Comparison of ENCODE assay signal across 2 cellular contexts in genomic region chr12:15886372-15887042, GRCh38.
TF ChIP-seq lines count a peak whose summit lies in the region.

No MANE protein-coding gene starts in this region.

TF ChIP-seq in GM23338, 12 proteins besides CTCF, POLR2A, EP300 and RAD21:
- TF ChIP-seq POLR2AphosphoS5 (IDR thresholded peaks at IDR 0.05; ENCODE audit: low read depth) (no peak), CREB1 (CRISPR knock-in tag; IDR thresholded peaks at IDR 0.05; ENCODE audit: low read depth) (no peak), EZH2 (IDR thresholded peaks at IDR 0.05; ENCODE audit: low read depth, unreplicated experiment) (no peak), JUNB (IDR thresholded peaks at IDR 0.05; ENCODE audit: unreplicated experiment) (no peak), EZH2phosphoT487 (IDR thresholded peaks at IDR 0.05; ENCODE audit: unreplicated experiment) (no peak), ZNF114 (CRISPR knock-in tag; IDR thresholded peaks at IDR 0.05) (no peak), NANOG (IDR thresholded peaks at IDR 0.05; ENCODE audit: borderline replicate concordance) (no peak), ZNF462 (CRISPR knock-in tag; IDR thresholded peaks at IDR 0.05) (no peak), STAT1 (IDR thresholded peaks at IDR 0.05; ENCODE audit: unreplicated experiment) (no peak), ZNF331 (CRISPR knock-in tag; IDR thresholded peaks at IDR 0.05; ENCODE audit: low read depth) (no peak)
- TF ChIP-seq, protein P1, sequence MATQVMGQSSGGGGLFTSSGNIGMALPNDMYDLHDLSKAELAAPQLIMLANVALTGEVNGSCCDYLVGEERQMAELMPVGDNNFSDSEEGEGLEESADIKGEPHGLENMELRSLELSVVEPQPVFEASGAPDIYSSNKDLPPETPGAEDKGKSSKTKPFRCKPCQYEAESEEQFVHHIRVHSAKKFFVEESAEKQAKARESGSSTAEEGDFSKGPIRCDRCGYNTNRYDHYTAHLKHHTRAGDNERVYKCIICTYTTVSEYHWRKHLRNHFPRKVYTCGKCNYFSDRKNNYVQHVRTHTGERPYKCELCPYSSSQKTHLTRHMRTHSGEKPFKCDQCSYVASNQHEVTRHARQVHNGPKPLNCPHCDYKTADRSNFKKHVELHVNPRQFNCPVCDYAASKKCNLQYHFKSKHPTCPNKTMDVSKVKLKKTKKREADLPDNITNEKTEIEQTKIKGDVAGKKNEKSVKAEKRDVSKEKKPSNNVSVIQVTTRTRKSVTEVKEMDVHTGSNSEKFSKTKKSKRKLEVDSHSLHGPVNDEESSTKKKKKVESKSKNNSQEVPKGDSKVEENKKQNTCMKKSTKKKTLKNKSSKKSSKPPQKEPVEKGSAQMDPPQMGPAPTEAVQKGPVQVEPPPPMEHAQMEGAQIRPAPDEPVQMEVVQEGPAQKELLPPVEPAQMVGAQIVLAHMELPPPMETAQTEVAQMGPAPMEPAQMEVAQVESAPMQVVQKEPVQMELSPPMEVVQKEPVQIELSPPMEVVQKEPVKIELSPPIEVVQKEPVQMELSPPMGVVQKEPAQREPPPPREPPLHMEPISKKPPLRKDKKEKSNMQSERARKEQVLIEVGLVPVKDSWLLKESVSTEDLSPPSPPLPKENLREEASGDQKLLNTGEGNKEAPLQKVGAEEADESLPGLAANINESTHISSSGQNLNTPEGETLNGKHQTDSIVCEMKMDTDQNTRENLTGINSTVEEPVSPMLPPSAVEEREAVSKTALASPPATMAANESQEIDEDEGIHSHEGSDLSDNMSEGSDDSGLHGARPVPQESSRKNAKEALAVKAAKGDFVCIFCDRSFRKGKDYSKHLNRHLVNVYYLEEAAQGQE (IDR thresholded peaks at IDR 0.05; ENCODE audit: unreplicated experiment), result no peak
- TF ChIP-seq, protein P2, sequence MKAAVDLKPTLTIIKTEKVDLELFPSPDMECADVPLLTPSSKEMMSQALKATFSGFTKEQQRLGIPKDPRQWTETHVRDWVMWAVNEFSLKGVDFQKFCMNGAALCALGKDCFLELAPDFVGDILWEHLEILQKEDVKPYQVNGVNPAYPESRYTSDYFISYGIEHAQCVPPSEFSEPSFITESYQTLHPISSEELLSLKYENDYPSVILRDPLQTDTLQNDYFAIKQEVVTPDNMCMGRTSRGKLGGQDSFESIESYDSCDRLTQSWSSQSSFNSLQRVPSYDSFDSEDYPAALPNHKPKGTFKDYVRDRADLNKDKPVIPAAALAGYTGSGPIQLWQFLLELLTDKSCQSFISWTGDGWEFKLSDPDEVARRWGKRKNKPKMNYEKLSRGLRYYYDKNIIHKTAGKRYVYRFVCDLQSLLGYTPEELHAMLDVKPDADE (IDR thresholded peaks at IDR 0.05), result no peak
TF ChIP-seq in GM23338: peak in this region for 0.

TF ChIP-seq in endothelial cell of umbilical vein, 7 proteins besides CTCF, POLR2A, EP300 and RAD21:
- no peak for TF ChIP-seq JUN (IDR thresholded peaks at IDR 0.05; ENCODE audit: borderline replicate concordance, insufficient read depth, insufficient read length, low read depth)
- no peak for TF ChIP-seq GATA2 (IDR thresholded peaks at IDR 0.05; ENCODE audit: insufficient read depth, insufficient read length, low read depth, low read length)
- no peak for TF ChIP-seq MYC (IDR thresholded peaks at IDR 0.05; ENCODE audit: low read depth, low read length)
- TF ChIP-seq, protein P3, sequence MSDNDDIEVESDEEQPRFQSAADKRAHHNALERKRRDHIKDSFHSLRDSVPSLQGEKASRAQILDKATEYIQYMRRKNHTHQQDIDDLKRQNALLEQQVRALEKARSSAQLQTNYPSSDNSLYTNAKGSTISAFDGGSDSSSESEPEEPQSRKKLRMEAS (IDR thresholded peaks at IDR 0.05; ENCODE audit: insufficient read depth, insufficient read length), result no peak
- no peak for TF ChIP-seq EZH2 (IDR thresholded peaks at IDR 0.05; ENCODE audit: borderline replicate concordance, low read depth, low read length, severe bottlenecking)
- TF ChIP-seq POLR2AphosphoS5 (IDR thresholded peaks at IDR 0.05; ENCODE audit: insufficient read depth, low read depth, low read length), result no peak
- no peak for TF ChIP-seq FOS (IDR thresholded peaks at IDR 0.05; ENCODE audit: borderline replicate concordance, insufficient read depth, low read length)
